Comparison of ENCODE assay signal across 16 cellular contexts in the genomic region with DNA sequence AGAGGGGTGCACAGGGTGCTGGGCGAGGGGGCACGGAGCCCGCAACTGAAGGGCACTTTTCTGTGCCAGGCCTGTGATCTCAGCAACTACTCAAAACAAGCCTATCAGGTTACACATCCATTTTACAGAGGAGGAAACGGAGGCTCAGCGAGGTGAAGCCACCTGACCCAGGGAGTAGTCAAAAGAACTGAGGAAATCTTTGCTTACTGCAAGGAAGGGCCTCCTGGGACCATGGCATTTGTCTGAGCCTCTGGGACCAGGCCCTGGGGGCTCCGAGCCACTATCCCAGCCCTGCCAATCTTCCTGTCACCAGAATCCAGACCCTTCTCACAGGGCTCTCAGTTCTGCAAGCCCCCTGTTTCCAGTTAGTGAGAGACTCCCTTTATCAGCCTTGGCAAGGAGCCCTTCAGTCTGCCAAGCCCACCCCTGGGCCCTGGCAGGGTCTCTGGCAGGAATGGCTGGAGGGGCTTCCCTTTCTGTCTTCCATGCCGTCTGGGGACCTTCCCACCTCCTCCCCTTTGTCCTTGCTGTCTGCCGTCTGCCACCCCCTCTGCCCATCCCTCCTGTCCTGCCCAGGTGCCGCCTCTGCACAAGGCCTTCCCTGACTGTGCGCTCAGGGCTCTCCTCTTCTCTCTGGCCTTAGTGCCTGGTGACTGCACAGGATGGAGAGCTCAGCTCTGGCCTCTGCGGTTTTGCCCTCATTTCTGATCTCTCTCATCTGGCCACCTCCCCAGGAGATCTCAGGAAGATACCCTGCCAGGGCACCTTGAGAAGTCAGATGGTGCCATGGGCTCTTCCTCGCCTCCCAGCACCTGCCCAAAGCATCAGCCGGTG.
DNase-seq lines count a peak whose midpoint lies in the region; ATAC-seq and TF ChIP-seq lines count a peak whose summit lies in the region.
"Had no signal": no experiment of that assay in that cellular context is flagged by ENCODE, and none has a peak within 500 bp of the region (broad histone marks: within the 10 kb centered on the region; RNA-seq: fewer than 3 reads in every experiment).

No MANE protein-coding gene starts in this region.

- H3K4me1 ChIP-seq in HCT116 (ENCODE audit: control insufficient read depth in 1 of 2, insufficient read depth in 2 of 2, low read length in 2 of 2) (peaks cover 0 to 9% of the 10 kb centered on the region in 2 experiments; a peak in 1 of 4 replicates), neural progenitor cell (no peaks in the 10 kb centered on the region)

- RAD21 ChIA-PET in HCT116 (lab: Charles Lee; ENCODE audit: low non-redundant PET in 1 of 2, low total read pairs in 2 of 2, uncharacterized antibody in 2 of 2, unreplicated experiment in 2 of 2): no interaction called here

- no peak overlapping the region for H3K4me3 ChIP-seq in HCT116 (replicated peaks in 1 of 2; ENCODE audit: low read depth in 1 of 2, low read length in 2 of 2)
- H3K4me3 ChIP-seq in coronary artery: peak overlapping the region; percentile 19
- H3K4me3 ChIP-seq in neural progenitor cell: no peak overlapping the region
- H3K4me3 ChIP-seq: GM23338, SJSA1, upper lobe of right lung had no signal

- in situ Hi-C loops in GM13976 (cut with MboI; ENCODE audit: low sequenced_read_pairs, unreplicated experiment): no loop called here

- H3K36me3 ChIP-seq in HCT116 (ENCODE audit: control insufficient read depth in 1 of 2, insufficient read depth in 2 of 2, low read length in 2 of 2): no peaks in the 10 kb centered on the region
- H3K36me3 ChIP-seq in neural progenitor cell: no peaks in the 10 kb centered on the region
- H3K36me3 ChIP-seq: SJSA1, upper lobe of right lung had no signal

- H3K79me2 ChIP-seq in HCT116 (ENCODE audit: insufficient read depth, low read length) (no peaks in the 10 kb centered on the region), neural progenitor cell (ENCODE audit: low read depth) (no peaks in the 10 kb centered on the region)

- H3K4me3 Mint-ChIP-seq in neural progenitor cell: no peak overlapping the region
- H3K4me3 Mint-ChIP-seq: activated CD4-positive, alpha-beta memory T cell treated with anti-CD3 and anti-CD28 coated beads for 36 hours; GM23338 had no signal

- DNase-seq in A172 (ENCODE audit: low spot score) (peak; percentile 27), HCT116 (ENCODE audit: low read depth, low spot score) (no peak), coronary artery (ENCODE audit: low spot score) (no peak), neural progenitor cell (ENCODE audit: low spot score) (no peak), HEK293T (ENCODE audit: extremely low spot score) (no peak), COLO668 (lab: John Stamatoyannopoulos, UW; ENCODE audit: unreplicated experiment) (no peak), GM13976 (ENCODE audit: low spot score) (no peak)
- DNase-seq: activated CD4-positive, alpha-beta memory T cell treated with anti-CD3 and anti-CD28 coated beads for 36 hours; activated T-cell treated with anti-CD3 and anti-CD28 coated beads, Interleukin-2, amount 50 U/mL, for 48 hours; DMS79 treated with DMSO at 0.1 percent for 48 hours; erythroblast; stimulated activated CD4-positive, alpha-beta T cell treated with anti-CD3 and anti-CD28 coated beads, Interleukin-2, amount 100 ng/mL, for 24 hours; upper lobe of right lung had no signal

- CTCF ChIA-PET in HCT116 (lab: Charles Lee): no interaction called here
- CTCF ChIA-PET in HEK293T (lab: Yijun Ruan, JAX): interaction anchor here (0.5 to 1.0 kb wide), 2 partner anchors 20 to 130 kb away, joined by 3 to 4 read pairs; no protein-coding TSS in a partner anchor

- H2AFZ ChIP-seq in HCT116 (ENCODE audit: low read depth, low read length, poor library complexity, severe bottlenecking) (no peak overlapping the region), neural progenitor cell (replicated peaks) (no peak overlapping the region)
- H2AFZ ChIP-seq: GM23338 had no signal

- H3K9me3 Mint-ChIP-seq in neural progenitor cell: no peaks in the 10 kb centered on the region
- H3K9me3 Mint-ChIP-seq: activated CD4-positive, alpha-beta memory T cell treated with anti-CD3 and anti-CD28 coated beads for 36 hours; GM23338 had no signal

- no peak for TF ChIP-seq POLR2A in HCT116 (IDR thresholded peaks at IDR 0.05; ENCODE audit: borderline replicate concordance, extremely low read depth, insufficient read depth, insufficient read length)

- POLR2A ChIA-PET in HCT116 (lab: Charles Lee) (no interaction called here), HEK293T (lab: Yijun Ruan, JAX) (no interaction called here)

- H3K27me3 ChIP-seq in HCT116 (ENCODE audit: insufficient read depth, low read length): no peaks in the 10 kb centered on the region
- H3K27me3 ChIP-seq in neural progenitor cell: peaks cover 17% of the 10 kb centered on the region
- H3K27me3 ChIP-seq: SJSA1, upper lobe of right lung had no signal

- 0 out of 2 replicates have a peak, but pooled peaks have one; percentile 6 for ATAC-seq in HCT116
- no peak for ATAC-seq in HG03342 (IDR thresholded peaks at IDR 0.05; ENCODE audit: unreplicated experiment)

- no peaks in the 10 kb centered on the region for H3K9me2 ChIP-seq in HCT116 (ENCODE audit: insufficient read depth)

- peaks cover 25% of the 10 kb centered on the region for H3K4me1 Mint-ChIP-seq in neural progenitor cell

- H3K9me3 ChIP-seq in HCT116 (ENCODE audit: control insufficient read depth in 1 of 2, insufficient read depth in 1 of 2, low read depth in 1 of 2, low read length in 2 of 2): no peaks in the 10 kb centered on the region
- no peaks in the 10 kb centered on the region for H3K9me3 ChIP-seq in neural progenitor cell (ENCODE audit: low read depth)
- H3K9me3 ChIP-seq: SJSA1, upper lobe of right lung had no signal

- H3F3A ChIP-seq in neural progenitor cell (ENCODE audit: low read depth): no peaks in the 10 kb centered on the region

- H3K27ac ChIP-seq in HCT116 (ENCODE audit: low read depth, low read length) (no peak overlapping the region), coronary artery (peak overlapping the region; percentile 51 to 76), neural progenitor cell (no peak overlapping the region)
- H3K27ac ChIP-seq: SJSA1, upper lobe of right lung had no signal

- H3K4me2 ChIP-seq in HCT116 (ENCODE audit: low read length): no peak overlapping the region; the same call in 1 of the 2 replicates
- H3K4me2 ChIP-seq in neural progenitor cell: no peak overlapping the region
- H3K4me2 ChIP-seq: GM23338 had no signal

- peaks cover 8% of the 10 kb centered on the region for H3K27me3 Mint-ChIP-seq in neural progenitor cell (ENCODE audit: insufficient read depth, low read depth)

- H3K9ac ChIP-seq in HCT116 (ENCODE audit: low read length): no peak overlapping the region
- H3K9ac ChIP-seq in neural progenitor cell: no peak overlapping the region

- no peaks in the 10 kb centered on the region for H3K36me3 Mint-ChIP-seq in neural progenitor cell
- H3K36me3 Mint-ChIP-seq: activated CD4-positive, alpha-beta memory T cell treated with anti-CD3 and anti-CD28 coated beads for 36 hours had no signal

- BruUV-seq in HCT116 (replicated peaks; lab: Mats Ljungman, UMichigan): no TSS peak

- TF ChIP-seq RAD21 in HCT116 (IDR thresholded peaks at IDR 0.05; ENCODE audit: low read depth): no peak

- TF ChIP-seq CTCF in HCT116 (IDR thresholded peaks at IDR 0.05 in 2 of 3, conservative IDR thresholded peaks at IDR 0.05 in 1 of 3; ENCODE audit: borderline replicate concordance in 1 of 3, insufficient read depth in 1 of 3, low read depth in 2 of 3, low read length in 2 of 3) (no peak), coronary artery (IDR thresholded peaks at IDR 0.05) (no peak), neural progenitor cell (IDR thresholded peaks at IDR 0.05) (no peak), GM13976 (IDR thresholded peaks at IDR 0.05; ENCODE audit: borderline replicate concordance, control extremely low read depth, extremely low read depth, insufficient read depth, missing control alignments) (no peak)

- peak overlapping the region; percentile 61 for H3K27ac Mint-ChIP-seq in neural progenitor cell
- H3K27ac Mint-ChIP-seq: activated CD4-positive, alpha-beta memory T cell treated with anti-CD3 and anti-CD28 coated beads for 36 hours; GM23338 had no signal

- intact Hi-C loops in HCT116 (cut with micrococcal nuclease): no loop called here

- H4K20me1 ChIP-seq in HCT116 (ENCODE audit: insufficient read depth) (no peaks in the 10 kb centered on the region), neural progenitor cell (ENCODE audit: low read depth) (no peaks in the 10 kb centered on the region)

TF ChIP-seq in HCT116, 20 proteins besides CTCF, POLR2A, EP300 and RAD21 (continues in another document):
- TF ChIP-seq SP1 (IDR thresholded peaks at IDR 0.05; ENCODE audit: low read depth) (no peak), SIN3A (IDR thresholded peaks at IDR 0.05; ENCODE audit: low read depth) (no peak), FOSL1 (IDR thresholded peaks at IDR 0.05; ENCODE audit: low read depth) (no peak), CBX3 (IDR thresholded peaks at IDR 0.05; ENCODE audit: low read depth) (no peak), EGR1 (IDR thresholded peaks at IDR 0.05; ENCODE audit: low read depth) (no peak), CEBPB (IDR thresholded peaks at IDR 0.05; ENCODE audit: low read depth) (no peak), JUND (IDR thresholded peaks at IDR 0.05) (no peak), YY1 (IDR thresholded peaks at IDR 0.05; ENCODE audit: extremely low read depth, insufficient replicate concordance, low read depth, low read length) (no peak)
- TF ChIP-seq, protein P1, sequence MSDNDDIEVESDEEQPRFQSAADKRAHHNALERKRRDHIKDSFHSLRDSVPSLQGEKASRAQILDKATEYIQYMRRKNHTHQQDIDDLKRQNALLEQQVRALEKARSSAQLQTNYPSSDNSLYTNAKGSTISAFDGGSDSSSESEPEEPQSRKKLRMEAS (IDR thresholded peaks at IDR 0.05): no peak

TF ChIP-seq in HEK293T, 16 proteins besides CTCF, POLR2A, EP300 and RAD21 (continues in another document):
- TF ChIP-seq TARDBP (IDR thresholded peaks at IDR 0.05) (no peak), NFRKB (IDR thresholded peaks at IDR 0.05) (no peak), HDGF (IDR thresholded peaks at IDR 0.05; ENCODE audit: borderline replicate concordance) (no peak), FOXM1 (IDR thresholded peaks at IDR 0.05; ENCODE audit: borderline replicate concordance) (no peak), LEF1 (IDR thresholded peaks at IDR 0.05; ENCODE audit: borderline replicate concordance) (no peak), ZNF384 (IDR thresholded peaks at IDR 0.05) (no peak), BHLHE40 (IDR thresholded peaks at IDR 0.05; ENCODE audit: borderline replicate concordance) (no peak), ARNT (IDR thresholded peaks at IDR 0.05) (no peak), FOXK2 (IDR thresholded peaks at IDR 0.05) (no peak)
- TF ChIP-seq, protein P2, sequence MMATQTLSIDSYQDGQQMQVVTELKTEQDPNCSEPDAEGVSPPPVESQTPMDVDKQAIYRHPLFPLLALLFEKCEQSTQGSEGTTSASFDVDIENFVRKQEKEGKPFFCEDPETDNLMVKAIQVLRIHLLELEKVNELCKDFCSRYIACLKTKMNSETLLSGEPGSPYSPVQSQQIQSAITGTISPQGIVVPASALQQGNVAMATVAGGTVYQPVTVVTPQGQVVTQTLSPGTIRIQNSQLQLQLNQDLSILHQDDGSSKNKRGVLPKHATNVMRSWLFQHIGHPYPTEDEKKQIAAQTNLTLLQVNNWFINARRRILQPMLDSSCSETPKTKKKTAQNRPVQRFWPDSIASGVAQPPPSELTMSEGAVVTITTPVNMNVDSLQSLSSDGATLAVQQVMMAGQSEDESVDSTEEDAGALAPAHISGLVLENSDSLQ (IDR thresholded peaks at IDR 0.05): no peak

Comparison
In these comparisons a context has a peak if more than half of its experiments do, and no peak if none do; other contexts are left out.
1. H3K27ac ChIP-seq: peak in coronary artery (2 of 2); none in HCT116 (single experiment) and neural progenitor cell (single experiment).